Comparison of ENCODE assay signal across 16 cellular contexts in genomic region chr5:162956570-162956969, GRCh38.
A peak's percentile ranks its signal among the peaks of the same experiment; 100 is the strongest.
DNase-seq lines count a peak whose midpoint lies in the region; ATAC-seq and TF ChIP-seq lines count a peak whose summit lies in the region.
"Had no signal": no experiment of that assay in that cellular context is flagged by ENCODE, and none has a peak within 500 bp of the region (broad histone marks: within the 10 kb centered on the region; RNA-seq: fewer than 3 reads in every experiment).

No MANE protein-coding gene starts in this region.

- H4K8ac ChIP-seq in H9 (replicated peaks; ENCODE audit: insufficient read length, low read depth, low read length) (no peak overlapping the region), mesendoderm (ENCODE audit: low read depth, low read length) (no peak overlapping the region)

- H4K5ac ChIP-seq in H9 (ENCODE audit: insufficient read length, low read depth, low read length) = no peak overlapping the region
- H4K5ac ChIP-seq in mesendoderm (ENCODE audit: low read length) = no peak overlapping the region

- DNase-seq in GM06990 (ENCODE audit: extremely low read depth, insufficient read length) (no peak), H9 (no peak), RKO (ENCODE audit: low spot score) (peak; percentile 13), mesendoderm (peak; percentile 28), NCI-H510A (lab: John Stamatoyannopoulos, UW) (no peak), foreskin fibroblast (no peak)
- no peak for DNase-seq in activated naive CD4-positive, alpha-beta T cell (lab: John Stamatoyannopoulos, UW)
- DNase-seq: AML-193; Calu3; CD4-positive, alpha-beta T cell; NCI-H1417 treated with DMSO at 0.1 percent for 48 hours; NCI-H2029; OCI-M1; T-cell had no signal

- H3K4me2 ChIP-seq in H9 (ENCODE audit: insufficient read depth, insufficient read length, low read length) (no peak overlapping the region), mesendoderm (ENCODE audit: low read length) (no peak overlapping the region)

- H3K79me2 ChIP-seq in H9 (ENCODE audit: insufficient read depth, low read length) (no peaks in the 10 kb centered on the region), mesendoderm (ENCODE audit: control insufficient read depth, insufficient read depth, low read length) (no peaks in the 10 kb centered on the region)

- no CpG with 5 or more reads among the region's 1 CpG for WGBS in H9 (ENCODE audit: extremely low coverage, insufficient read length, low lambda C conversion rate)
- WGBS in mesendoderm (ENCODE audit: extremely low coverage, insufficient coverage, low lambda C conversion rate) = no CpG with 5 or more reads among the region's 1 CpG

- H3K18ac ChIP-seq in H9 (ENCODE audit: insufficient read length, low read depth, low read length) (no peak overlapping the region), mesendoderm (ENCODE audit: low read length) (no peak overlapping the region)

- H2AFZ ChIP-seq in H9 (ENCODE audit: low read length) = no peak overlapping the region

- TF ChIP-seq CTCF in GM06990 (IDR thresholded peaks at IDR 0.05; ENCODE audit: insufficient read depth, low read length, poor library complexity, severe bottlenecking) (peak; percentile 19), H9 (conservative IDR thresholded peaks at IDR 0.05) (peak; percentile 42; the same call in 2 of the 3 replicates), foreskin fibroblast (IDR thresholded peaks at IDR 0.05; ENCODE audit: low read depth, low read length) (no peak)

- no peak overlapping the region for H3K14ac ChIP-seq in H9 (ENCODE audit: insufficient read depth, low read length)

- H3K4ac ChIP-seq in H9 (ENCODE audit: low read depth, low read length) (no peak overlapping the region), mesendoderm (ENCODE audit: low read depth, low read length) (no peak overlapping the region)

- H2AK5ac ChIP-seq in H9 (ENCODE audit: insufficient read length, low read length) (no peak overlapping the region), mesendoderm (ENCODE audit: low read length) (no peak overlapping the region)

- H3K4me3 ChIP-seq in GM06990 (replicated peaks; ENCODE audit: low read depth, low read length) (no peak overlapping the region), mesendoderm (ENCODE audit: low read length) (no peak overlapping the region), foreskin fibroblast (ENCODE audit: low read depth in 1 of 2, low read length in 2 of 2) (no peak overlapping the region)
- H3K4me3 ChIP-seq: SK-N-MC had no signal

- no peak overlapping the region for H3K4me3 Mint-ChIP-seq in H9
- H3K4me3 Mint-ChIP-seq: CD4-positive, alpha-beta T cell; T-cell had no signal

- H4K91ac ChIP-seq in H9 (ENCODE audit: insufficient read length, low read depth, low read length) = no peak overlapping the region

- H2BK120ac ChIP-seq in H9 (ENCODE audit: low read depth, low read length, poor library complexity, severe bottlenecking) (no peak overlapping the region), mesendoderm (ENCODE audit: low read depth, low read length) (no peak overlapping the region)

- H2BK15ac ChIP-seq in H9 (ENCODE audit: low read depth, low read length) (no peak overlapping the region), mesendoderm (replicated peaks; ENCODE audit: low read depth) (no peak overlapping the region)

- ATAC-seq in HG03039 (IDR thresholded peaks at IDR 0.05; ENCODE audit: unreplicated experiment) = no peak
- ATAC-seq: T-cell had no signal

- H3K27ac ChIP-seq in H9 (ENCODE audit: insufficient read length, low read depth, low read length) (no peak overlapping the region), mesendoderm (ENCODE audit: low read depth, low read length) (no peak overlapping the region)
- H3K27ac ChIP-seq: SK-N-MC had no signal

- H3K9ac ChIP-seq in H9 (ENCODE audit: extremely low read depth, insufficient read length, low read length) (no peak overlapping the region), mesendoderm (ENCODE audit: low read length) (no peak overlapping the region)

- H3K56ac ChIP-seq in H9 (ENCODE audit: insufficient read length, low read depth, low read length) (no peak overlapping the region), mesendoderm (ENCODE audit: low read length) (no peak overlapping the region)

- no peak overlapping the region for H2BK20ac ChIP-seq in H9 (ENCODE audit: low read depth, low read length, poor library complexity, severe bottlenecking)

- H3K23ac ChIP-seq in H9 (ENCODE audit: insufficient read length, low read depth, low read length) = no peak overlapping the region
- no peak overlapping the region for H3K23ac ChIP-seq in mesendoderm (ENCODE audit: low read length)

- H3K4me1 ChIP-seq in H9 (ENCODE audit: insufficient read depth, low read length) (no peaks in the 10 kb centered on the region; the same call in 1 of the 2 replicates), mesendoderm (ENCODE audit: control insufficient read depth, low read depth, low read length) (no peaks in the 10 kb centered on the region)

- H3K27me3 ChIP-seq in GM06990 (replicated peaks; ENCODE audit: control insufficient read depth, insufficient read depth, low read length) (no peaks in the 10 kb centered on the region), H9 (ENCODE audit: insufficient read depth, low read length) (no peaks in the 10 kb centered on the region), mesendoderm (ENCODE audit: insufficient read depth, low read length, poor library complexity) (no peaks in the 10 kb centered on the region)

- H2BK12ac ChIP-seq in H9 (ENCODE audit: insufficient read length, low read depth, low read length) = no peak overlapping the region

- no peak overlapping the region for H3T11ph ChIP-seq in H9 (ENCODE audit: low read length)

- H3K9me3 Mint-ChIP-seq in H9 = peaks cover 0 to 3% of the 10 kb centered on the region in 2 experiments; a peak in 2 of 5 replicates

- H3K79me1 ChIP-seq in H9 (ENCODE audit: insufficient read depth, low read depth, low read length, poor library complexity, severe bottlenecking) (no peaks in the 10 kb centered on the region), mesendoderm (ENCODE audit: low read length) (no peaks in the 10 kb centered on the region)

- H3K27me3 Mint-ChIP-seq in H9 (ENCODE audit: low read depth) = no peaks in the 10 kb centered on the region
- H3K27me3 Mint-ChIP-seq: CD4-positive, alpha-beta T cell; T-cell had no signal

- no peaks in the 10 kb centered on the region for H4K20me1 ChIP-seq in H9 (ENCODE audit: control insufficient read depth, insufficient read depth, insufficient read length)

- H3K36me3 Mint-ChIP-seq in H9 (ENCODE audit: insufficient read depth in 1 of 3, low read depth in 3 of 3) = no peaks in the 10 kb centered on the region; a peak in 1 of 7 replicates
- H3K36me3 Mint-ChIP-seq: T-cell had no signal

- H3K36me3 ChIP-seq in GM06990 (ENCODE audit: control insufficient read depth, insufficient read depth, low read length) (no peaks in the 10 kb centered on the region), mesendoderm (ENCODE audit: control insufficient read depth, insufficient read depth, low read length) (no peaks in the 10 kb centered on the region)

- no peak overlapping the region for H2BK5ac ChIP-seq in H9 (ENCODE audit: insufficient read length, low read length)
- no peak overlapping the region for H2BK5ac ChIP-seq in mesendoderm (ENCODE audit: low read length)

- H3K23me2 ChIP-seq in H9 (ENCODE audit: insufficient read length, low read depth, low read length, poor library complexity, severe bottlenecking) = no peaks in the 10 kb centered on the region

- H3K9me3 ChIP-seq in H9 (ENCODE audit: control insufficient read depth, low read depth, low read length) = no peaks in the 10 kb centered on the region

- H3K27ac Mint-ChIP-seq in H9 = no peak overlapping the region
- H3K27ac Mint-ChIP-seq: CD4-positive, alpha-beta T cell; T-cell had no signal

- H3K4me1 Mint-ChIP-seq in H9 = no peaks in the 10 kb centered on the region
- H3K4me1 Mint-ChIP-seq: T-cell had no signal

Comparison
In these comparisons a context has a peak if more than half of its experiments do, and no peak if none do; other contexts are left out.
1. DNase-seq: peak in RKO (single experiment) and mesendoderm (single experiment); none in GM06990 (single experiment), H9 (single experiment), activated naive CD4-positive, alpha-beta T cell (0 of 4), NCI-H510A (single experiment) and foreskin fibroblast (0 of 2).